In the genomic region with DNA sequence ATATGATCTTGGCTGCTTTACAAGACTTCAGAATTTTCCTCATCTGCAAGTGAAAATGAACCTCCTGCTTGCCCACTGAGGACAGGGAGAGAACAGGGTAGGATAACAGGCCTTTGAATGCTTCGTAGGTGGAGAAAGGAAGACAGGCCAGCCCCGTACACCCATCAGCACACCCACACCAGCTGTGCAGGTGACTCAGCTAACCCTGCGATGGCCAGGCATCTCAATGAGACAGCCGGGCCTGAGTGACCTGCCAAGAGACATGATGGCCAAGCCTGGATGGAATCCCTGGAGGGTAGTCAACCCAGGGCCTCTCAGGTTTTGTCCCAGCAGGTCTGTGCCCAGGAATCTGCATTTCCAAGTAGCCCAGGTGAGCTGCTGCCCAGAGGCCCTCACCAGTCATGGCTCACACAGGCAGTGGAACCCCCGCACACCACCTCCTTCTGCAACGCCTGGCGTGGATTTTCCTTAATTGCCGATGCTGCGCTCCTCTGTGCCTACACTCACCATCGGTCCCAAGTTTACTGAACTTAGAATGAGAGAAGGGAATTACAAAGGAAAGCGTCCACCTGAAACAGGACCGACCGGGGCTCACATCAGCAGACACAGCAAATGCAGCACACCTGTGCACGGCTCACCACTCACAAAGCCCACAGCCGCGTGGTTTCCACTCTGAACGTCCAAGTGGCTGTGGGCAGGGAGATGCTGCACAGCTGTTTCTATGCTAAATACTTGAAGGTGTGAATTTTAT, we compare ENCODE assay signal across 21 cellular contexts.
DNase-seq lines count a peak whose midpoint lies in the region; ATAC-seq and TF ChIP-seq lines count a peak whose summit lies in the region.
"Had no signal": no experiment of that assay in that cellular context is flagged by ENCODE, and none has a peak within 500 bp of the region (broad histone marks: within the 10 kb centered on the region; RNA-seq: fewer than 3 reads in every experiment).

No MANE protein-coding gene starts in this region.

- H3K9me3 Mint-ChIP-seq in chondrocyte (ENCODE audit: low read depth), result no peaks in the 10 kb centered on the region
- H3K9me3 Mint-ChIP-seq: activated CD4-positive, alpha-beta memory T cell treated with anti-CD3 and anti-CD28 coated beads, Interleukin-2, amount 10 ng/mL, durations not matched to agents 7 days and 5 days; activated T-cell treated with anti-CD3 and anti-CD28 coated beads, Interleukin-2, amount 50 U/mL, for 24 hours; CD4-positive, alpha-beta memory T cell; memory B cell; T-helper 2 cell treated with Interferon-gamma antibody and Interleukin-4, amounts not matched to agents 5 μg/mL and 100 μg/mL, for 36 hours; WTC11 had no signal

- no peaks in the 10 kb centered on the region; the same call in 1 of the 2 replicates for H4K20me1 ChIP-seq in KMS-11 (ENCODE audit: insufficient read depth)

- no peak overlapping the region for H4K91ac ChIP-seq in trophoblast cell (ENCODE audit: low read depth, low read length)

- H2BK5ac ChIP-seq in trophoblast cell (ENCODE audit: low read depth, low read length, poor library complexity), result no peak overlapping the region

- DNase-seq in EH (ENCODE audit: low read depth) (peak; percentile 8), chondrocyte (ENCODE audit: low spot score) (peak; percentile 49), trophoblast cell (peak in 1 of 2 donors; percentile 23), midbrain (lab: John Stamatoyannopoulos, UW) (no peak), OCI-M2 (lab: John Stamatoyannopoulos, UW; ENCODE audit: unreplicated experiment) (no peak)
- DNase-seq: activated CD4-positive, alpha-beta memory T cell treated with anti-CD3 and anti-CD28 coated beads, Interleukin-2, amount 10 ng/mL, durations not matched to agents 7 days and 5 days; activated naive CD4-positive, alpha-beta T cell treated with Interleukin-2 at 50 U/mL for 16 hours; activated T-cell treated with anti-CD3 and anti-CD28 coated beads, Interleukin-2, amount 50 U/mL, for 24 hours; CD4-positive, alpha-beta memory T cell; DMS79; heart right ventricle; NCI-H1105 treated with DMSO at 0.1 percent for 48 hours; NCI-H2107; OCI-M1; stimulated activated CD4-positive, alpha-beta T cell treated with anti-CD3 and anti-CD28 coated beads, Interleukin-15, amount 100 ng/mL, for 24 hours had no signal

- H3K4ac ChIP-seq in trophoblast cell (ENCODE audit: low read depth, low read length), result no peak overlapping the region

- H3K4me1 ChIP-seq in KMS-11 (ENCODE audit: low read depth, poor library complexity, severe bottlenecking) (peaks cover 19% of the 10 kb centered on the region), trophoblast cell (ENCODE audit: control insufficient read depth in 1 of 2, insufficient read depth in 2 of 2, low read length in 2 of 2) (peaks cover 2 to 7% of the 10 kb centered on the region in 2 experiments)

- H3K79me1 ChIP-seq in trophoblast cell (ENCODE audit: low read length), result no peaks in the 10 kb centered on the region

- no peak overlapping the region for H3K27ac Mint-ChIP-seq in chondrocyte (ENCODE audit: unreplicated experiment)
- H3K27ac Mint-ChIP-seq: activated CD4-positive, alpha-beta memory T cell treated with anti-CD3 and anti-CD28 coated beads, Interleukin-2, amount 10 ng/mL, durations not matched to agents 7 days and 5 days; activated T-cell treated with anti-CD3 and anti-CD28 coated beads, Interleukin-2, amount 50 U/mL, for 24 hours; memory B cell; T-helper 2 cell treated with Interferon-gamma antibody and Interleukin-4, amounts not matched to agents 5 μg/mL and 100 μg/mL, for 36 hours had no signal

- no peak overlapping the region for H2BK120ac ChIP-seq in trophoblast cell (ENCODE audit: insufficient read depth, low read length, poor library complexity)

- ATAC-seq in GM18861 (IDR thresholded peaks at IDR 0.05; ENCODE audit: unreplicated experiment) (no peak), GM18519 (IDR thresholded peaks at IDR 0.05; ENCODE audit: low FRiP score, unreplicated experiment) (no peak)

- WGBS in trophoblast cell (ENCODE audit: extremely low coverage, insufficient coverage, insufficient read length), result no CpG with 5 or more reads among the region's 17 CpGs

- H4K8ac ChIP-seq in trophoblast cell (ENCODE audit: low read depth, low read length), result no peak overlapping the region

- H3K79me2 ChIP-seq in KMS-11 (ENCODE audit: insufficient read depth, low read depth), result peaks cover 41% of the 10 kb centered on the region; the same call in 1 of the 2 replicates
- H3K79me2 ChIP-seq in trophoblast cell (ENCODE audit: control insufficient read depth, insufficient read depth, low read length, poor library complexity), result no peaks in the 10 kb centered on the region

- no peak overlapping the region for H3K4me3 ChIP-seq in KMS-11 (IDR thresholded peaks at IDR 0.05; ENCODE audit: insufficient read depth, low read depth, low read length)
- H3K4me3 ChIP-seq in trophoblast cell (ENCODE audit: low read depth, low read length), result no peak overlapping the region
- H3K4me3 ChIP-seq: heart right ventricle had no signal

- no peak overlapping the region for H3K27ac ChIP-seq in KMS-11
- H3K27ac ChIP-seq in trophoblast cell (ENCODE audit: low read depth, low read length), result no peak overlapping the region
- H3K27ac ChIP-seq: heart right ventricle had no signal

- TF ChIP-seq CTCF in KMS-11 (conservative IDR thresholded peaks at IDR 0.05; ENCODE audit: low read depth, low read length) (no peak), chondrocyte (IDR thresholded peaks at IDR 0.05) (no peak)

- no peak overlapping the region for H3K23ac ChIP-seq in trophoblast cell (ENCODE audit: low read length)

- no peak overlapping the region for H3K18ac ChIP-seq in trophoblast cell (ENCODE audit: low read length)

- H2BK12ac ChIP-seq in trophoblast cell (ENCODE audit: low read length), result no peak overlapping the region

- H3K4me1 Mint-ChIP-seq in chondrocyte (ENCODE audit: low read depth), result peaks cover 37% of the 10 kb centered on the region
- H3K4me1 Mint-ChIP-seq: activated CD4-positive, alpha-beta memory T cell treated with anti-CD3 and anti-CD28 coated beads, Interleukin-2, amount 10 ng/mL, durations not matched to agents 7 days and 5 days; CD4-positive, alpha-beta memory T cell had no signal

- H3K27me3 ChIP-seq in KMS-11 (ENCODE audit: insufficient read depth, low read depth) (no peaks in the 10 kb centered on the region), trophoblast cell (ENCODE audit: insufficient read depth, low read length) (no peaks in the 10 kb centered on the region)
- H3K27me3 ChIP-seq: heart right ventricle had no signal

- H3K4me3 Mint-ChIP-seq in chondrocyte (ENCODE audit: unreplicated experiment), result no peak overlapping the region
- H3K4me3 Mint-ChIP-seq: activated CD4-positive, alpha-beta memory T cell treated with anti-CD3 and anti-CD28 coated beads, Interleukin-2, amount 10 ng/mL, durations not matched to agents 7 days and 5 days; activated T-cell treated with anti-CD3 and anti-CD28 coated beads, Interleukin-2, amount 50 U/mL, for 24 hours; CD4-positive, alpha-beta memory T cell; memory B cell; T-helper 2 cell treated with Interferon-gamma antibody and Interleukin-4, amounts not matched to agents 5 μg/mL and 100 μg/mL, for 36 hours; WTC11 had no signal

- H3K36me3 ChIP-seq in KMS-11 (ENCODE audit: insufficient read depth) (no peaks in the 10 kb centered on the region), trophoblast cell (ENCODE audit: control insufficient read depth in 1 of 2, insufficient read depth in 2 of 2, low read length in 2 of 2) (no peaks in the 10 kb centered on the region)
- H3K36me3 ChIP-seq: heart right ventricle had no signal

- no peaks in the 10 kb centered on the region for H3K9me3 ChIP-seq in trophoblast cell (ENCODE audit: insufficient read depth, low read depth, low read length)
- H3K9me3 ChIP-seq: heart right ventricle had no signal

- H2AK5ac ChIP-seq in trophoblast cell (ENCODE audit: low read length), result no peak overlapping the region

- H3K36me3 Mint-ChIP-seq in chondrocyte (ENCODE audit: low read depth), result no peaks in the 10 kb centered on the region
- H3K36me3 Mint-ChIP-seq: CD4-positive, alpha-beta memory T cell; memory B cell; WTC11 had no signal

- H4K12ac ChIP-seq in trophoblast cell (ENCODE audit: low read depth, low read length), result no peak overlapping the region

- H3K27me3 Mint-ChIP-seq in chondrocyte (ENCODE audit: low read depth), result no peaks in the 10 kb centered on the region

- H3K4me2 ChIP-seq in KMS-11 (peak overlapping the region; percentile 3; the same call in 1 of the 2 replicates), trophoblast cell (ENCODE audit: low read length) (no peak overlapping the region)

- H3K14ac ChIP-seq in trophoblast cell (ENCODE audit: low read length), result no peak overlapping the region

- no peak overlapping the region for H2AFZ ChIP-seq in KMS-11 (ENCODE audit: low read depth)
- H2AFZ ChIP-seq in trophoblast cell (ENCODE audit: insufficient read depth, low read length, poor library complexity), result no peak overlapping the region

- H3K9ac ChIP-seq in KMS-11 (no peak overlapping the region), trophoblast cell (ENCODE audit: low read length) (peak overlapping the region; percentile 9)

Comparison
In these comparisons a context has a peak if more than half of its experiments do, and no peak if none do; other contexts are left out.
1. DNase-seq: peak in EH (single experiment) and chondrocyte (single experiment); none in midbrain (single experiment) and OCI-M2 (single experiment).